In genomic region chr5:53488195-53488594, GRCh38 we compare ENCODE assay signal across 22 cellular contexts. TPM values are rescaled to one million over a fixed set of nuclear protein-coding genes. Genes with fewer than 3 reads are reported as not detected.
"Had no signal": no experiment of that assay in that cellular context is flagged by ENCODE, and none has a peak within 500 bp of the region (broad histone marks: within the 10 kb centered on the region; RNA-seq: fewer than 3 reads in every experiment).

No MANE protein-coding gene starts in this region.

- H3K9me3 ChIP-seq: thyroid gland, uterus had no signal

- H3K36me3 Mint-ChIP-seq: activated CD8-positive, alpha-beta memory T cell treated with anti-CD3 and anti-CD28 coated beads, Interleukin-2, amount 10 ng/mL, durations not matched to agents 7 days and 5 days; activated naive CD8-positive, alpha-beta T cell treated with anti-CD3 and anti-CD28 coated beads for 36 hours; naive thymus-derived CD8-positive, alpha-beta T cell had no signal

- H3K9me3 Mint-ChIP-seq: activated B cell treated with CpG ODN at 0.5 μM for 24 hours; activated CD4-positive, alpha-beta memory T cell treated with anti-CD3 and anti-CD28 coated beads, Interleukin-2, amount 10 ng/mL, durations not matched to agents 7 days and 5 days; activated naive CD8-positive, alpha-beta T cell treated with anti-CD3 and anti-CD28 coated beads for 36 hours; endodermal cell; naive thymus-derived CD8-positive, alpha-beta T cell had no signal

- H3K4me1 ChIP-seq: thyroid gland, uterus had no signal

- H3K4me3 Mint-ChIP-seq: activated B cell treated with CpG ODN at 0.5 μM for 24 hours; activated CD4-positive, alpha-beta memory T cell treated with anti-CD3 and anti-CD28 coated beads, Interleukin-2, amount 10 ng/mL, durations not matched to agents 7 days and 5 days; activated CD8-positive, alpha-beta memory T cell treated with anti-CD3 and anti-CD28 coated beads, Interleukin-2, amount 10 ng/mL, durations not matched to agents 7 days and 5 days; activated naive CD8-positive, alpha-beta T cell treated with anti-CD3 and anti-CD28 coated beads for 36 hours; endodermal cell; naive thymus-derived CD8-positive, alpha-beta T cell had no signal

- H3K27ac ChIP-seq: thyroid gland, uterus had no signal

- ATAC-seq: activated CD8-positive, alpha-beta memory T cell treated with anti-CD3 and anti-CD28 coated beads, Interleukin-2, amount 10 ng/mL, durations not matched to agents 7 days and 5 days; left lobe of liver; naive thymus-derived CD8-positive, alpha-beta T cell had no signal

- H3K27me3 ChIP-seq: thyroid gland, uterus had no signal

- H3K4me1 Mint-ChIP-seq: activated CD8-positive, alpha-beta memory T cell treated with anti-CD3 and anti-CD28 coated beads, Interleukin-2, amount 10 ng/mL, durations not matched to agents 7 days and 5 days; activated naive CD8-positive, alpha-beta T cell treated with anti-CD3 and anti-CD28 coated beads for 36 hours had no signal

- FAIRE-seq: colon had no signal

- DNase-seq: activated B cell treated with CpG ODN at 0.5 μM for 24 hours; activated CD4-positive, alpha-beta memory T cell treated with anti-CD3 and anti-CD28 coated beads, Interleukin-2, amount 10 ng/mL, durations not matched to agents 7 days and 5 days; activated CD4-positive, alpha-beta T cell treated with anti-CD3 and anti-CD28 coated beads for 48 hours; activated CD8-positive, alpha-beta memory T cell treated with anti-CD3 and anti-CD28 coated beads, Interleukin-2, amount 10 ng/mL, durations not matched to agents 7 days and 5 days; activated naive CD4-positive, alpha-beta T cell; activated naive CD8-positive, alpha-beta T cell treated with anti-CD3 and anti-CD28 coated beads for 36 hours; central memory CD4-positive, alpha-beta T cell; endodermal cell; foreskin melanocyte; glutamatergic neuron; hippocampal formation; islet precursor cell; naive thymus-derived CD8-positive, alpha-beta T cell; posterior cingulate gyrus; stimulated activated CD4-positive, alpha-beta T cell treated with anti-CD3 and anti-CD28 coated beads, Interleukin-2, amount 100 ng/mL, for 24 hours; stimulated activated naive CD4-positive, alpha-beta T cell treated with Interleukin-2 at 50 U/mL for 16 hours; T-helper 9 cell; thyroid gland; uterus had no signal

- H3K4me3 ChIP-seq: thyroid gland, uterus had no signal

- H3K27ac Mint-ChIP-seq: activated B cell treated with CpG ODN at 0.5 μM for 24 hours; activated CD4-positive, alpha-beta memory T cell treated with anti-CD3 and anti-CD28 coated beads, Interleukin-2, amount 10 ng/mL, durations not matched to agents 7 days and 5 days; activated CD8-positive, alpha-beta memory T cell treated with anti-CD3 and anti-CD28 coated beads, Interleukin-2, amount 10 ng/mL, durations not matched to agents 7 days and 5 days; activated naive CD8-positive, alpha-beta T cell treated with anti-CD3 and anti-CD28 coated beads for 36 hours; brain; endodermal cell; naive thymus-derived CD8-positive, alpha-beta T cell had no signal

- H3K36me3 ChIP-seq: thyroid gland, uterus had no signal

RNA-seq across cellular contexts. Expression of gene FST, which starts 7.8 kb away (rescaled TPM):
- total RNA-seq: activated B cell treated with CpG ODN at 0.5 μM for 24 hours; activated CD4-positive, alpha-beta memory T cell treated with anti-CD3 and anti-CD28 coated beads, Interleukin-2, amount 10 ng/mL, durations not matched to agents 7 days and 5 days had no signal
